1 cellular context compared by ENCODE assay signal in genomic region chr19:18396471-18397241, GRCh38.
TF ChIP-seq lines count a peak whose summit lies in the region.

No MANE protein-coding gene starts in this region.

TF ChIP-seq in K562, 482 proteins besides CTCF, POLR2A, EP300 and RAD21 (continues in another document):
- no peak for TF ChIP-seq EWSR1 (IDR thresholded peaks at IDR 0.05; ENCODE audit: borderline replicate concordance, low read depth, partially characterized antibody)
- no peak for TF ChIP-seq ZNF436 (CRISPR knock-in tag; IDR thresholded peaks at IDR 0.05)
- TF ChIP-seq, protein P1, sequence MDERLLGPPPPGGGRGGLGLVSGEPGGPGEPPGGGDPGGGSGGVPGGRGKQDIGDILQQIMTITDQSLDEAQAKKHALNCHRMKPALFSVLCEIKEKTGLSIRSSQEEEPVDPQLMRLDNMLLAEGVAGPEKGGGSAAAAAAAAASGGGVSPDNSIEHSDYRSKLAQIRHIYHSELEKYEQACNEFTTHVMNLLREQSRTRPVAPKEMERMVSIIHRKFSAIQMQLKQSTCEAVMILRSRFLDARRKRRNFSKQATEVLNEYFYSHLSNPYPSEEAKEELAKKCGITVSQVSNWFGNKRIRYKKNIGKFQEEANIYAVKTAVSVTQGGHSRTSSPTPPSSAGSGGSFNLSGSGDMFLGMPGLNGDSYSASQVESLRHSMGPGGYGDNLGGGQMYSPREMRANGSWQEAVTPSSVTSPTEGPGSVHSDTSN (CRISPR knock-in tag; IDR thresholded peaks at IDR 0.05; ENCODE audit: low read depth): no peak
- TF ChIP-seq, protein P1 (tag; conservative IDR thresholded peaks at IDR 0.05; ENCODE audit: low read depth): no peak
- TF ChIP-seq SMAD4 (CRISPR knock-in tag; conservative IDR thresholded peaks at IDR 0.05): 0 out of 2 replicates have a peak, but pooled peaks have one; percentile 5
- no peak for TF ChIP-seq SIX5 (IDR thresholded peaks at IDR 0.05; ENCODE audit: borderline replicate concordance in 1 of 2, insufficient read depth in 1 of 2, low read depth in 1 of 2, low read length in 2 of 2)
- no peak for TF ChIP-seq RBM39 (optimal IDR thresholded peaks at IDR 0.05; ENCODE audit: low read depth, low read length)
- no peak for TF ChIP-seq ZNF75A (CRISPR knock-in tag; IDR thresholded peaks at IDR 0.05)
- 0 out of 4 replicates have a peak, but pooled peaks of 1 of the 2 experiments have one; percentile 45 for TF ChIP-seq ARNT (IDR thresholded peaks at IDR 0.05)
- no peak for TF ChIP-seq ZNF253 (CRISPR knock-in tag; conservative IDR thresholded peaks at IDR 0.05)
- no peak for TF ChIP-seq NEUROD1 (IDR thresholded peaks at IDR 0.05; ENCODE audit: borderline replicate concordance, low read depth, low read length, partially characterized antibody)
- TF ChIP-seq RBFOX2 (IDR thresholded peaks at IDR 0.05; ENCODE audit: low read depth, low read length): no peak; the same call in 1 of the 2 replicates
- TF ChIP-seq, protein P2, sequence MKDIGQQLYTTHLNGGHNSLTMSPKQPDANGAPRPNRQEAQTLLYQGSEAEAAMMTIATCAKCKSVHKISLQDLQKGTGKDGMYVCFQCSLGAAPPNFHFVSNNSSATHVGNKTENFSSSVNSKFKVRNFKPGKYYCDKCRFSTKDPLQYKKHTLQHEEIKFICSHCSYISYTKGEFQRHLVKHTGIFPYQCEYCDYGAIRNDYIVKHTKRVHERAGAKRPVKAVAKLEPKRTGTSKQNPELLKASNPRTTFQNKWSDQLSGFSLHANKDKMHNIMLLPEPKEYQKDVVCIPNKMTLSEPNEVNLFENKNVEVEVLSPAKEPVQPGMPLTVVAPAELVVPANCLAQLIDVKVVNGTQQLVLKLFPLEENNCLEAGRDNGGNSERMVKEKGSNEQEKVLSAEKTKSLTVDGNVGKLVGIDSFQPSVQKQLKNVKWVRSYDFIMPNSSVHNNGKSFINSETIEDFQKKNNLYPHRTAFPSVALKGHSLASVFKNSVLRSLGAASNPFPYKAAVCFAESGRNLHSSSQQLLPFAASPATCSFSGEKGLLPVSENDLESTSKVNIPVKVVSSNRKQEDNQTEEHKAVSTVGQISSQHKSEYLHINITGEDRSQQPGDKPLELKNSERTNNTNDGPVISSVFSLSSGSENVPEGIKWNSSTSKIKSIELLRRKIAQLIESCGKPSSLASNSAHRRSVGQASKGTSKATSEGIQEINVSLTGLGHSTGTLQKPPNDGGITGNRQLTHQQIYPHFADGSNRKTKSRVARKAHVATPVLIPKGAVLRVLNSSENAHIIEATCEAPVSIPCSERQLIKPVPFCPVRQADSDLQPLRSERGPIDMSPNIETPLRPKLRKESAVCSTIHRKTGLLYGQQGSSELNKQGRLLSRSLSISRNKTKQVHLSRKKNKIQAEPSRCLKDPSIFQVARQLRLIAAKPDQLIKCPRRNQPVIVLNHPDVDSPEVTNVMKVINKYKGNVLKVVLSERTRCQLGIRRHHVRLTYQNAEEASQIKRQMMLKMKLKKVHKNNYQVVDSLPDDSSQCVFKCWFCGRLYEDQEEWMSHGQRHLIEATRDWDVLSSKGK (CRISPR knock-in tag; IDR thresholded peaks at IDR 0.05): no peak
- TF ChIP-seq CHD4 (IDR thresholded peaks at IDR 0.05; ENCODE audit: insufficient read depth, insufficient replicate concordance, low read depth, low read length, poor library complexity, severe bottlenecking): no peak
- no peak for TF ChIP-seq SMARCC2 (IDR thresholded peaks at IDR 0.05; ENCODE audit: low read depth)
- TF ChIP-seq, protein P3, sequence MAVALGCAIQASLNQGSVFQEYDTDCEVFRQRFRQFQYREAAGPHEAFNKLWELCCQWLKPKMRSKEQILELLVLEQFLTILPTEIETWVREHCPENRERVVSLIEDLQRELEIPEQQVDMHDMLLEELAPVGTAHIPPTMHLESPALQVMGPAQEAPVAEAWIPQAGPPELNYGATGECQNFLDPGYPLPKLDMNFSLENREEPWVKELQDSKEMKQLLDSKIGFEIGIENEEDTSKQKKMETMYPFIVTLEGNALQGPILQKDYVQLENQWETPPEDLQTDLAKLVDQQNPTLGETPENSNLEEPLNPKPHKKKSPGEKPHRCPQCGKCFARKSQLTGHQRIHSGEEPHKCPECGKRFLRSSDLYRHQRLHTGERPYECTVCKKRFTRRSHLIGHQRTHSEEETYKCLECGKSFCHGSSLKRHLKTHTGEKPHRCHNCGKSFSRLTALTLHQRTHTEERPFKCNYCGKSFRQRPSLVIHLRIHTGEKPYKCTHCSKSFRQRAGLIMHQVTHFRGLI (CRISPR knock-in tag; IDR thresholded peaks at IDR 0.05): no peak
- no peak for TF ChIP-seq ZNF133 (CRISPR knock-in tag; IDR thresholded peaks at IDR 0.05)
- no peak for TF ChIP-seq PRDM10 (IDR thresholded peaks at IDR 0.05; ENCODE audit: partially characterized antibody)
- TF ChIP-seq TFAP4 (CRISPR knock-in tag; IDR thresholded peaks at IDR 0.05; ENCODE audit: borderline replicate concordance): no peak
- TF ChIP-seq, protein P4, sequence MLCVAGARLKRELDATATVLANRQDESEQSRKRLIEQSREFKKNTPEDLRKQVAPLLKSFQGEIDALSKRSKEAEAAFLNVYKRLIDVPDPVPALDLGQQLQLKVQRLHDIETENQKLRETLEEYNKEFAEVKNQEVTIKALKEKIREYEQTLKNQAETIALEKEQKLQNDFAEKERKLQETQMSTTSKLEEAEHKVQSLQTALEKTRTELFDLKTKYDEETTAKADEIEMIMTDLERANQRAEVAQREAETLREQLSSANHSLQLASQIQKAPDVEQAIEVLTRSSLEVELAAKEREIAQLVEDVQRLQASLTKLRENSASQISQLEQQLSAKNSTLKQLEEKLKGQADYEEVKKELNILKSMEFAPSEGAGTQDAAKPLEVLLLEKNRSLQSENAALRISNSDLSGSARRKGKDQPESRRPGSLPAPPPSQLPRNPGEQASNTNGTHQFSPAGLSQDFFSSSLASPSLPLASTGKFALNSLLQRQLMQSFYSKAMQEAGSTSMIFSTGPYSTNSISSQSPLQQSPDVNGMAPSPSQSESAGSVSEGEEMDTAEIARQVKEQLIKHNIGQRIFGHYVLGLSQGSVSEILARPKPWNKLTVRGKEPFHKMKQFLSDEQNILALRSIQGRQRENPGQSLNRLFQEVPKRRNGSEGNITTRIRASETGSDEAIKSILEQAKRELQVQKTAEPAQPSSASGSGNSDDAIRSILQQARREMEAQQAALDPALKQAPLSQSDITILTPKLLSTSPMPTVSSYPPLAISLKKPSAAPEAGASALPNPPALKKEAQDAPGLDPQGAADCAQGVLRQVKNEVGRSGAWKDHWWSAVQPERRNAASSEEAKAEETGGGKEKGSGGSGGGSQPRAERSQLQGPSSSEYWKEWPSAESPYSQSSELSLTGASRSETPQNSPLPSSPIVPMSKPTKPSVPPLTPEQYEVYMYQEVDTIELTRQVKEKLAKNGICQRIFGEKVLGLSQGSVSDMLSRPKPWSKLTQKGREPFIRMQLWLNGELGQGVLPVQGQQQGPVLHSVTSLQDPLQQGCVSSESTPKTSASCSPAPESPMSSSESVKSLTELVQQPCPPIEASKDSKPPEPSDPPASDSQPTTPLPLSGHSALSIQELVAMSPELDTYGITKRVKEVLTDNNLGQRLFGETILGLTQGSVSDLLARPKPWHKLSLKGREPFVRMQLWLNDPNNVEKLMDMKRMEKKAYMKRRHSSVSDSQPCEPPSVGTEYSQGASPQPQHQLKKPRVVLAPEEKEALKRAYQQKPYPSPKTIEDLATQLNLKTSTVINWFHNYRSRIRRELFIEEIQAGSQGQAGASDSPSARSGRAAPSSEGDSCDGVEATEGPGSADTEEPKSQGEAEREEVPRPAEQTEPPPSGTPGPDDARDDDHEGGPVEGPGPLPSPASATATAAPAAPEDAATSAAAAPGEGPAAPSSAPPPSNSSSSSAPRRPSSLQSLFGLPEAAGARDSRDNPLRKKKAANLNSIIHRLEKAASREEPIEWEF (CRISPR knock-in tag; IDR thresholded peaks at IDR 0.05): no peak
- TF ChIP-seq RCOR1 (IDR thresholded peaks at IDR 0.05; ENCODE audit: borderline replicate concordance in 1 of 2, low read depth in 2 of 2, low read length in 2 of 2): peak in 1 of 2 experiments; percentile 76; a peak in 2 of 4 replicates
- TF ChIP-seq HDAC8 (tag; IDR thresholded peaks at IDR 0.05): no peak
- TF ChIP-seq PCBP1 (IDR thresholded peaks at IDR 0.05; ENCODE audit: low read depth, low read length, poor library complexity, severe bottlenecking): no peak
- TF ChIP-seq RBM15 (IDR thresholded peaks at IDR 0.05; ENCODE audit: insufficient read depth, low read length): no peak
- TF ChIP-seq THRAP3 (IDR thresholded peaks at IDR 0.05; ENCODE audit: borderline replicate concordance): no peak
- no peak for TF ChIP-seq MCM7 (IDR thresholded peaks at IDR 0.05)
- TF ChIP-seq SAFB (IDR thresholded peaks at IDR 0.05; ENCODE audit: borderline replicate concordance, low read depth, low read length): no peak
- TF ChIP-seq CHCHD3 (CRISPR knock-in tag; IDR thresholded peaks at IDR 0.05): no peak
- TF ChIP-seq ADNP (tag; IDR thresholded peaks at IDR 0.05): peak; percentile 83; the same call in 1 of the 2 replicates
- TF ChIP-seq BRF1 (IDR thresholded peaks at IDR 0.05; ENCODE audit: borderline replicate concordance, extremely low read depth, insufficient read length): no peak
- no peak for TF ChIP-seq NONO (IDR thresholded peaks at IDR 0.05; ENCODE audit: low read depth in 2 of 2, low read length in 1 of 2)
- TF ChIP-seq PTBP1 (IDR thresholded peaks at IDR 0.05; ENCODE audit: low read depth, low read length): peak; percentile 94
- TF ChIP-seq FUS (optimal IDR thresholded peaks at IDR 0.05; ENCODE audit: low read depth, low read length): no peak
- TF ChIP-seq ZNF274 (IDR thresholded peaks at IDR 0.05; ENCODE audit: borderline replicate concordance, low read depth, low read length): no peak
- TF ChIP-seq, protein P5, sequence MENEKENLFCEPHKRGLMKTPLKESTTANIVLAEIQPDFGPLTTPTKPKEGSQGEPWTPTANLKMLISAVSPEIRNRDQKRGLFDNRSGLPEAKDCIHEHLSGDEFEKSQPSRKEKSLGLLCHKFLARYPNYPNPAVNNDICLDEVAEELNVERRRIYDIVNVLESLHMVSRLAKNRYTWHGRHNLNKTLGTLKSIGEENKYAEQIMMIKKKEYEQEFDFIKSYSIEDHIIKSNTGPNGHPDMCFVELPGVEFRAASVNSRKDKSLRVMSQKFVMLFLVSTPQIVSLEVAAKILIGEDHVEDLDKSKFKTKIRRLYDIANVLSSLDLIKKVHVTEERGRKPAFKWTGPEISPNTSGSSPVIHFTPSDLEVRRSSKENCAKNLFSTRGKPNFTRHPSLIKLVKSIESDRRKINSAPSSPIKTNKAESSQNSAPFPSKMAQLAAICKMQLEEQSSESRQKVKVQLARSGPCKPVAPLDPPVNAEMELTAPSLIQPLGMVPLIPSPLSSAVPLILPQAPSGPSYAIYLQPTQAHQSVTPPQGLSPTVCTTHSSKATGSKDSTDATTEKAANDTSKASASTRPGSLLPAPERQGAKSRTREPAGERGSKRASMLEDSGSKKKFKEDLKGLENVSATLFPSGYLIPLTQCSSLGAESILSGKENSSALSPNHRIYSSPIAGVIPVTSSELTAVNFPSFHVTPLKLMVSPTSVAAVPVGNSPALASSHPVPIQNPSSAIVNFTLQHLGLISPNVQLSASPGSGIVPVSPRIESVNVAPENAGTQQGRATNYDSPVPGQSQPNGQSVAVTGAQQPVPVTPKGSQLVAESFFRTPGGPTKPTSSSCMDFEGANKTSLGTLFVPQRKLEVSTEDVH (IDR thresholded peaks at IDR 0.05; ENCODE audit: low read depth, partially characterized antibody): no peak
- no peak for TF ChIP-seq ZNF280B (CRISPR knock-in tag; IDR thresholded peaks at IDR 0.05)
